In the genomic region with DNA sequence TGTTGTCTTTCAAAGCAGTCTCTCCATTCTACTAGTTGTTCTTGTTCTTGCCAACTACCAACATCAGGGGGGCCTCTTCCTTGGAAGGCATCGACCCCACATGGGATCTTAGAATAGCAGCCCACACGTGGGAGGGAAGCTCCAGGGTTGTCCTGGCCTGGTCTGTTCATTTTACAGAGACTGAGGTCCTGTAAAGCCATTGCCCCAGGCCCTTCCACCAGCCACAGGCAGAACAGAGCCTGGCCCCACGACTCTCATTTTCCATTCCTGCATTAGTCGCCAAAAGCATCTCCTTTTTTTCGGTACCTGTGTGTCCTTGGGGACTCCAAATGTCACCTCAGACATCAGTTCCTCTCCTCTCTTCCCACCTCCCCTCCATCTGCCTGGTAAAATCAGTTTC, we compare ENCODE assay signal across 28 cellular contexts. TPM values are rescaled to one million over a fixed set of nuclear protein-coding genes. Genes with fewer than 3 reads are reported as not detected.
"Had no signal": no experiment of that assay in that cellular context is flagged by ENCODE, and none has a peak within 500 bp of the region (broad histone marks: within the 10 kb centered on the region; RNA-seq: fewer than 3 reads in every experiment).

No MANE protein-coding gene starts in this region.

- H3K27me3 ChIP-seq: gastrocnemius medialis had no signal

- H3K9me3 ChIP-seq: esophagus muscularis mucosa, gastrocnemius medialis had no signal

- H3K4me1 Mint-ChIP-seq: activated CD4-positive, alpha-beta T cell treated with anti-CD3 and anti-CD28 coated beads for 36 hours; activated CD4-positive, alpha-beta T cell treated with anti-CD3 and anti-CD28 coated beads, Interleukin-2, amount 10 ng/mL, durations not matched to agents 24 days and 14 days; activated T-helper 17 cell treated with anti-CD3 and anti-CD28 coated beads, Interleukin-2, amount 50 U/mL, for 72 hours had no signal

- H3K36me3 Mint-ChIP-seq: activated naive CD8-positive, alpha-beta T cell had no signal

- H3K36me3 ChIP-seq: esophagus muscularis mucosa, gastrocnemius medialis had no signal

- FAIRE-seq: astrocyte, colon had no signal

- ATAC-seq: activated CD4-positive, alpha-beta T cell treated with anti-CD3 and anti-CD28 coated beads for 36 hours; activated CD8-positive, alpha-beta T cell treated with anti-CD3 and anti-CD28 coated beads for 36 hours; activated T-cell treated with anti-CD3 and anti-CD28 coated beads, Interleukin-2, amount 50 U/mL, for 4 hours; activated T-helper 17 cell treated with anti-CD3 and anti-CD28 coated beads, Interleukin-2, amount 50 U/mL, for 72 hours; effector memory CD8-positive, alpha-beta T cell; foreskin keratinocyte; gastrocnemius medialis had no signal

- H3K4me3 ChIP-seq: esophagus muscularis mucosa, gastrocnemius medialis had no signal

- H3K4me1 ChIP-seq: foreskin keratinocyte had no signal

- DNase-seq: activated CD4-positive, alpha-beta T cell treated with anti-CD3 and anti-CD28 coated beads for 36 hours; activated CD4-positive, alpha-beta T cell treated with anti-CD3 and anti-CD28 coated beads, Interleukin-2, amount 10 ng/mL, durations not matched to agents 24 days and 14 days; activated CD4-positive, CD25-positive, alpha-beta regulatory T cell; activated CD4-positive, CD25-positive, alpha-beta regulatory T cell treated with anti-CD3 and anti-CD28 coated beads, Interleukin-2, amount 50 U/mL, for 72 hours; activated CD8-positive, alpha-beta memory T cell treated with anti-CD3 and anti-CD28 coated beads for 24 hours; activated CD8-positive, alpha-beta T cell treated with anti-CD3 and anti-CD28 coated beads for 36 hours; activated effector memory CD4-positive, alpha-beta T cell treated with Interleukin-2 at 50 U/mL for 16 hours; activated gamma-delta T cell treated with Interleukin-2 at 50 U/mL for 16 hours; activated naive CD4-positive, alpha-beta T cell treated with anti-CD3 and anti-CD28 coated beads, Interleukin-2, amount 50 U/mL, for 16 hours; activated naive CD4-positive, alpha-beta T cell treated with Interleukin-2 at 50 U/mL for 16 hours; activated T-cell treated with anti-CD3 and anti-CD28 coated beads, Interleukin-2, amount 50 U/mL, for 4 hours; amniotic stem cell; cortex of kidney; dermis blood vessel endothelial cell; effector CD4-positive, alpha-beta T cell; effector memory CD8-positive, alpha-beta T cell; erythroblast; foreskin keratinocyte; gastrocnemius medialis; glutamatergic neuron; T-helper 2 cell had no signal

- H3K4me3 Mint-ChIP-seq: activated CD4-positive, alpha-beta T cell treated with anti-CD3 and anti-CD28 coated beads for 36 hours; activated CD4-positive, alpha-beta T cell treated with anti-CD3 and anti-CD28 coated beads, Interleukin-2, amount 10 ng/mL, durations not matched to agents 24 days and 14 days; activated CD8-positive, alpha-beta T cell treated with anti-CD3 and anti-CD28 coated beads for 36 hours; activated naive CD8-positive, alpha-beta T cell; activated T-cell treated with anti-CD3 and anti-CD28 coated beads, Interleukin-2, amount 50 U/mL, for 4 hours; activated T-helper 17 cell treated with anti-CD3 and anti-CD28 coated beads, Interleukin-2, amount 50 U/mL, for 72 hours; effector memory CD8-positive, alpha-beta T cell had no signal

- H3K27ac Mint-ChIP-seq: activated CD4-positive, alpha-beta T cell treated with anti-CD3 and anti-CD28 coated beads for 36 hours; activated CD4-positive, alpha-beta T cell treated with anti-CD3 and anti-CD28 coated beads, Interleukin-2, amount 10 ng/mL, durations not matched to agents 24 days and 14 days; activated CD8-positive, alpha-beta T cell treated with anti-CD3 and anti-CD28 coated beads for 36 hours; activated naive CD8-positive, alpha-beta T cell; activated T-helper 17 cell treated with anti-CD3 and anti-CD28 coated beads, Interleukin-2, amount 50 U/mL, for 72 hours; effector memory CD8-positive, alpha-beta T cell had no signal

- H3K27ac ChIP-seq: esophagus muscularis mucosa, foreskin keratinocyte, gastrocnemius medialis had no signal

- H3K9me3 Mint-ChIP-seq: activated CD4-positive, alpha-beta T cell treated with anti-CD3 and anti-CD28 coated beads, Interleukin-2, amount 10 ng/mL, durations not matched to agents 24 days and 14 days; activated CD8-positive, alpha-beta T cell treated with anti-CD3 and anti-CD28 coated beads for 36 hours; activated T-cell treated with anti-CD3 and anti-CD28 coated beads, Interleukin-2, amount 50 U/mL, for 4 hours; activated T-helper 17 cell treated with anti-CD3 and anti-CD28 coated beads, Interleukin-2, amount 50 U/mL, for 72 hours; effector memory CD8-positive, alpha-beta T cell had no signal

RNA-seq across cellular contexts. Expression of a gene that starts 28.0 kb away (rescaled TPM):
- total RNA-seq: activated CD4-positive, alpha-beta T cell treated with anti-CD3 and anti-CD28 coated beads for 36 hours; activated CD4-positive, alpha-beta T cell treated with anti-CD3 and anti-CD28 coated beads, Interleukin-2, amount 10 ng/mL, durations not matched to agents 24 days and 14 days; activated CD8-positive, alpha-beta T cell treated with anti-CD3 and anti-CD28 coated beads for 36 hours; activated T-cell treated with anti-CD3 and anti-CD28 coated beads, Interleukin-2, amount 50 U/mL, for 4 hours; activated T-helper 17 cell treated with anti-CD3 and anti-CD28 coated beads, Interleukin-2, amount 50 U/mL, for 72 hours; astrocyte; chondrocyte; foreskin keratinocyte; T-helper 1 cell treated with Interleukin-12 subunit alpha and Interleukin-12 subunit beta and Interleukin-4 antibody, amounts not matched to agents 30 ng/mL and 1 ng/mL, for 36 hours had no signal
- polyA plus RNA-seq: foreskin keratinocyte had no signal
